Comparison of ENCODE assay signal across 24 cellular contexts in the genomic region with DNA sequence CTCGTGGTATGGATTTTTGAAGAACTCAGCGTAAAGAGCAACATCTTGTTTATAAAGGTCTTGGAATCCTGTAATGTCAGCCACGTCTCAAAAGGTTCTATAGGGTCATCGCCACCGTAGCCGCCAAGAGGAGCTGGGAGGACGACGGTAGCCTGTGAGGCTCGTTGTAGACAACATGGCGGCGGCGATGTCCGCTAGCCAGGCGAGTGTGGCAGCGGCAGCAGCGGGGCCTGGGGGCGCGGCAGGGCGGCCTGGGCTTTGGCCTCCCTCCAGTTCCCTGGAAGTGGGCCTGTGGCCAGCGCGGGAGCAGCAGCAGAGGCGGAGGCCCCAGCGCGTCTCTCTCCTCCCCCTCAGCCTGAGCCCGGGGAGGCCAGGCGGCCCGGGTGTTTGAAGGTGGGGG.
DNase-seq lines count a peak whose midpoint lies in the region; ATAC-seq, FAIRE-seq and TF ChIP-seq lines count a peak whose summit lies in the region.
"Had no signal": no experiment of that assay in that cellular context is flagged by ENCODE, and none has a peak within 500 bp of the region (broad histone marks: within the 10 kb centered on the region; RNA-seq: fewer than 3 reads in every experiment).

No MANE protein-coding gene starts in this region.

- intact Hi-C loops in K562 (cut with micrococcal nuclease), result no loop called here

- DNase-seq in NCI-H1417 (lab: John Stamatoyannopoulos, UW) (peak in 2 of 3 experiments; percentile 25 to 48), NCI-H1417 treated with DMSO at 0.1 percent for 48 hours (lab: John Stamatoyannopoulos, UW) (no peak), HT1080 (ENCODE audit: low read depth) (peak; percentile 0), NCI-H2227 (lab: John Stamatoyannopoulos, UW; ENCODE audit: unreplicated experiment) (peak; percentile 11), K562 (ENCODE audit: extremely low read depth in 1 of 4, low spot score in 3 of 4) (peak; percentile 13 to 46 (median 22)), EL (no peak), NCI-H82 treated with DMSO at 0.1 percent for 48 hours (lab: John Stamatoyannopoulos, UW; ENCODE audit: unreplicated experiment) (no peak)
- DNase-seq: 8988T; C1 segment of cervical spinal cord; CD8-positive, alpha-beta T cell; DMS153; GM23248; IMR-90; MV-4-11; NCI-H1694; NCI-H2107; NCI-H345; NCI-H524; PC-9; SIG-M5 had no signal

- no peaks in the 10 kb centered on the region for H3K9me1 ChIP-seq in K562 (ENCODE audit: control insufficient read depth, insufficient read depth, low read length)

- peak; percentile 91 for ATAC-seq in K562
- no peak for ATAC-seq in GM19452 (IDR thresholded peaks at IDR 0.05; ENCODE audit: unreplicated experiment)
- ATAC-seq: CD8-positive, alpha-beta T cell; SK-N-SH treated with all-trans-retinoic acid at 6 μM for 48 hours had no signal

- CTCF ChIA-PET in K562 (lab: Yijun Ruan, JAX; ENCODE audit: low intra/inter-chr PET ratio), result no interaction called here

- no peaks in the 10 kb centered on the region for H3K36me3 ChIP-seq in K562 (ENCODE audit: control insufficient read depth, insufficient read depth, low read length)
- H3K36me3 ChIP-seq: HAP-1 had no signal

- H3K4me1 ChIP-seq in K562 (replicated peaks in 1 of 2; ENCODE audit: control insufficient read depth in 2 of 2, insufficient read depth in 2 of 2, low read length in 2 of 2), result peaks cover 0 to 3% of the 10 kb centered on the region in 2 experiments; a peak in 2 of 5 replicates
- H3K4me1 ChIP-seq: HAP-1 had no signal

- no peak for TF ChIP-seq RAD21 in K562 (CRISPR knock-in tag; conservative IDR thresholded peaks at IDR 0.05 in 1 of 2, IDR thresholded peaks at IDR 0.05 in 1 of 2)

- no TSS peak for BruUV-seq in K562 (replicated peaks; lab: Mats Ljungman, UMichigan)

- peak overlapping the region in 1 of 2 experiments; percentile 34; a peak in 1 of 4 replicates for H3K9ac ChIP-seq in K562 (ENCODE audit: insufficient read depth in 1 of 2, low read depth in 2 of 2, low read length in 2 of 2)
- H3K9ac ChIP-seq: GM23248 had no signal

- no peak overlapping the region for H3K4me3 ChIP-seq in K562
- H3K4me3 ChIP-seq: GM23248, HAP-1, PC-9 had no signal

- FAIRE-seq in K562 (lab: Jason Lieb, UNC), result no peak
- FAIRE-seq: TTC549 had no signal

- H3K27me3 ChIP-seq in K562 (ENCODE audit: control insufficient read depth in 2 of 2, insufficient read depth in 2 of 2, low read length in 2 of 2), result no peaks in the 10 kb centered on the region

- in situ Hi-C loops in K562 (cut with MboI), result no loop called here

- H4K20me1 ChIP-seq in K562 (replicated peaks; ENCODE audit: control insufficient read depth, insufficient read depth, low read length), result no peaks in the 10 kb centered on the region

- no peaks in the 10 kb centered on the region for H3K9me3 ChIP-seq in K562 (replicated peaks; ENCODE audit: control insufficient read depth, insufficient read depth, low read depth, low read length)
- H3K9me3 ChIP-seq: HAP-1 had no signal

- no peak for TF ChIP-seq EP300 in K562 (IDR thresholded peaks at IDR 0.05; ENCODE audit: low read length)

- peak overlapping the region; percentile 77; the same call in 1 of the 2 replicates for H2AFZ ChIP-seq in K562 (ENCODE audit: low read depth, low read length)
- H2AFZ ChIP-seq: GM23248, PC-9 had no signal

- POLR2A ChIA-PET in K562 (lab: Yijun Ruan, JAX), result no interaction called here

- H3K27ac ChIP-seq in K562 (ENCODE audit: extremely low read depth, low read depth, low read length), result 0 out of 3 replicates have a peak overlapping the region, but pooled peaks have one; percentile 30
- H3K27ac ChIP-seq: GM23248, PC-9 had no signal

- WGBS in K562 (ENCODE audit: insufficient coverage, low coverage, missing lambda C conversion rate), result 3% methylated on average over 17 of the region's 27 CpGs

- peak overlapping the region; percentile 41 for H3K4me2 ChIP-seq in K562 (ENCODE audit: insufficient read depth, low read length)
- H3K4me2 ChIP-seq: PC-9 had no signal

- TF ChIP-seq POLR2A in K562 (conservative IDR thresholded peaks at IDR 0.05), result no peak

- no peaks in the 10 kb centered on the region for H3K79me2 ChIP-seq in K562 (ENCODE audit: control insufficient read depth, insufficient read depth, low read length)

- TF ChIP-seq CTCF in K562 (IDR thresholded peaks at IDR 0.05 in 2 of 3, conservative IDR thresholded peaks at IDR 0.05 in 1 of 3; ENCODE audit: insufficient read depth in 2 of 3, low read depth in 1 of 3, low read length in 3 of 3), result no peak

TF ChIP-seq in K562, 482 proteins besides CTCF, POLR2A, EP300 and RAD21 (continues in another document):
- TF ChIP-seq L3MBTL2 (IDR thresholded peaks at IDR 0.05), result peak; percentile 38; the same call in 1 of the 2 replicates
- TF ChIP-seq ZNF124 (CRISPR knock-in tag; IDR thresholded peaks at IDR 0.05), result no peak
- TF ChIP-seq, protein P1, sequence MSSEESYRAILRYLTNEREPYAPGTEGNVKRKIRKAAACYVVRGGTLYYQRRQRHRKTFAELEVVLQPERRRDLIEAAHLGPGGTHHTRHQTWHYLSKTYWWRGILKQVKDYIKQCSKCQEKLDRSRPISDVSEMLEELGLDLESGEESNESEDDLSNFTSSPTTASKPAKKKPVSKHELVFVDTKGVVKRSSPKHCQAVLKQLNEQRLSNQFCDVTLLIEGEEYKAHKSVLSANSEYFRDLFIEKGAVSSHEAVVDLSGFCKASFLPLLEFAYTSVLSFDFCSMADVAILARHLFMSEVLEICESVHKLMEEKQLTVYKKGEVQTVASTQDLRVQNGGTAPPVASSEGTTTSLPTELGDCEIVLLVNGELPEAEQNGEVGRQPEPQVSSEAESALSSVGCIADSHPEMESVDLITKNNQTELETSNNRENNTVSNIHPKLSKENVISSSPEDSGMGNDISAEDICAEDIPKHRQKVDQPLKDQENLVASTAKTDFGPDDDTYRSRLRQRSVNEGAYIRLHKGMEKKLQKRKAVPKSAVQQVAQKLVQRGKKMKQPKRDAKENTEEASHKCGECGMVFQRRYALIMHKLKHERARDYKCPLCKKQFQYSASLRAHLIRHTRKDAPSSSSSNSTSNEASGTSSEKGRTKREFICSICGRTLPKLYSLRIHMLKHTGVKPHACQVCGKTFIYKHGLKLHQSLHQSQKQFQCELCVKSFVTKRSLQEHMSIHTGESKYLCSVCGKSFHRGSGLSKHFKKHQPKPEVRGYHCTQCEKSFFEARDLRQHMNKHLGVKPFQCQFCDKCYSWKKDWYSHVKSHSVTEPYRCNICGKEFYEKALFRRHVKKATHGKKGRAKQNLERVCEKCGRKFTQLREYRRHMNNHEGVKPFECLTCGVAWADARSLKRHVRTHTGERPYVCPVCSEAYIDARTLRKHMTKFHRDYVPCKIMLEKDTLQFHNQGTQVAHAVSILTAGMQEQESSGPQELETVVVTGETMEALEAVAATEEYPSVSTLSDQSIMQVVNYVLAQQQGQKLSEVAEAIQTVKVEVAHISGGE (CRISPR knock-in tag; IDR thresholded peaks at IDR 0.05), result 0 out of 6 replicates have a peak, but pooled peaks of 1 of the 3 experiments have one; percentile 19
- TF ChIP-seq TEAD4 (IDR thresholded peaks at IDR 0.05; ENCODE audit: low read length), result no peak
- TF ChIP-seq TEAD4 (CRISPR knock-in tag; IDR thresholded peaks at IDR 0.05; ENCODE audit: borderline replicate concordance), result no peak
- no peak for TF ChIP-seq KLF1 (tag; IDR thresholded peaks at IDR 0.05)

Comparison
In these comparisons a context has a peak if more than half of its experiments do, and no peak if none do; other contexts are left out.
1. DNase-seq: peak in NCI-H1417 (2 of 3), HT1080 (single experiment), NCI-H2227 (single experiment) and K562 (4 of 4); none in NCI-H1417 treated with DMSO at 0.1 percent for 48 hours (single experiment), EL (single experiment) and NCI-H82 treated with DMSO at 0.1 percent for 48 hours (single experiment).